In the genomic region with DNA sequence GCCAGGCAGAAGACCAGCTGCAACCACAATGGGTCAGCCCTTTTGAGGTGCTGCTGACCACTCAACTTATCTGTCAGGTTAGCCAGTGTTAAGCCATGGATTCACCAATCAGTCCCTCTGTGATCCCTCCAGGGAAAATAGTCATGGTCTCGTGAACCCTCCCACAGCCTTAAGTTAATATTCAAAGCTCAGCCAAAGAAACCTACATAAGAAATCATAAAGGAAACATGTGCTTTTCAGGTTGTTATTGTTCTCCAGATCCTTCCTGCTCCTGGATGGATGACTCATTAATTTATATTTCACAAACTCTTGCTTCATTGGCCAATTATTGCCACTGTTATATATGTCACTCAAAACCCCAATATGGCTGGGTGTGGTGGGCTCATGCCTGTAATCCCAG, we compare ENCODE assay signal across 23 cellular contexts.
"Had no signal": no experiment of that assay in that cellular context is flagged by ENCODE, and none has a peak within 500 bp of the region (broad histone marks: within the 10 kb centered on the region; RNA-seq: fewer than 3 reads in every experiment).

No MANE protein-coding gene starts in this region.

- H3K4me3 Mint-ChIP-seq: activated B cell treated with CpG ODN at 0.5 μM for 24 hours; activated CD4-positive, alpha-beta memory T cell treated with anti-CD3 and anti-CD28 coated beads for 36 hours; activated CD4-positive, alpha-beta T cell treated with anti-CD3 and anti-CD28 coated beads, Interleukin-2, amount 10 ng/mL, durations not matched to agents 7 days and 5 days; activated naive CD4-positive, alpha-beta T cell treated with anti-CD3 and anti-CD28 coated beads for 36 hours; activated naive CD8-positive, alpha-beta T cell; activated T-helper 17 cell treated with anti-CD3 and anti-CD28 coated beads, Interleukin-2, amount 50 U/mL, for 72 hours; T-helper 17 cell had no signal

- H3K27me3 Mint-ChIP-seq: activated B cell treated with CpG ODN at 0.5 μM for 24 hours; activated CD4-positive, alpha-beta T cell treated with anti-CD3 and anti-CD28 coated beads, Interleukin-2, amount 10 ng/mL, durations not matched to agents 7 days and 5 days had no signal

- H3K4me1 Mint-ChIP-seq: activated B cell treated with CpG ODN at 0.5 μM for 24 hours; activated CD4-positive, alpha-beta T cell treated with anti-CD3 and anti-CD28 coated beads, Interleukin-2, amount 10 ng/mL, durations not matched to agents 7 days and 5 days; activated T-helper 17 cell treated with anti-CD3 and anti-CD28 coated beads, Interleukin-2, amount 50 U/mL, for 72 hours; T-helper 17 cell had no signal

- H3K9me3 ChIP-seq: MG63 had no signal

- H3K27ac ChIP-seq: KMS-11 had no signal

- H3K27ac Mint-ChIP-seq: activated B cell treated with CpG ODN at 0.5 μM for 24 hours; activated CD4-positive, alpha-beta memory T cell treated with anti-CD3 and anti-CD28 coated beads for 36 hours; activated CD4-positive, alpha-beta T cell treated with anti-CD3 and anti-CD28 coated beads, Interleukin-2, amount 10 ng/mL, durations not matched to agents 7 days and 5 days; activated naive CD4-positive, alpha-beta T cell treated with anti-CD3 and anti-CD28 coated beads for 36 hours; activated naive CD8-positive, alpha-beta T cell; activated T-helper 17 cell treated with anti-CD3 and anti-CD28 coated beads, Interleukin-2, amount 50 U/mL, for 72 hours; T-helper 17 cell had no signal

- H3K36me3 Mint-ChIP-seq: activated CD4-positive, alpha-beta memory T cell treated with anti-CD3 and anti-CD28 coated beads for 36 hours; activated naive CD8-positive, alpha-beta T cell had no signal

- H3K36me3 ChIP-seq: MG63 had no signal

- H3K27me3 ChIP-seq: MG63 had no signal

- ATAC-seq: activated T-helper 17 cell treated with anti-CD3 and anti-CD28 coated beads, Interleukin-2, amount 50 U/mL, for 72 hours; T-helper 17 cell had no signal

- DNase-seq: activated B cell treated with CpG ODN at 0.5 μM for 24 hours; activated CD4-positive, alpha-beta memory T cell treated with anti-CD3 and anti-CD28 coated beads for 36 hours; activated CD4-positive, alpha-beta T cell treated with anti-CD3 and anti-CD28 coated beads for 1 hour; activated CD4-positive, alpha-beta T cell treated with anti-CD3 and anti-CD28 coated beads, Interleukin-2, amount 10 ng/mL, durations not matched to agents 7 days and 5 days; activated CD8-positive, alpha-beta memory T cell treated with anti-CD3 and anti-CD28 coated beads for 24 hours; activated gamma-delta T cell; activated naive CD4-positive, alpha-beta T cell treated with anti-CD3 and anti-CD28 coated beads for 36 hours; activated T-cell treated with anti-CD3 and anti-CD28 coated beads, Interleukin-2, amount 50 U/mL, for 48 hours; MG63; MV-4-11; NCI-H1105; NCI-H1436; NCI-H1694 treated with DMSO at 0.1 percent for 48 hours; NCI-H2029 treated with DMSO at 0.1 percent for 48 hours; NCI-H345; NCI-H510A; NCI-H526 treated with DMSO at 0.1 percent for 48 hours; SIG-M5; T-helper 17 cell; T-helper 9 cell had no signal

- H3K4me3 ChIP-seq: MG63 had no signal
